Comparison of ENCODE assay signal across 8 cellular contexts in the genomic region with DNA sequence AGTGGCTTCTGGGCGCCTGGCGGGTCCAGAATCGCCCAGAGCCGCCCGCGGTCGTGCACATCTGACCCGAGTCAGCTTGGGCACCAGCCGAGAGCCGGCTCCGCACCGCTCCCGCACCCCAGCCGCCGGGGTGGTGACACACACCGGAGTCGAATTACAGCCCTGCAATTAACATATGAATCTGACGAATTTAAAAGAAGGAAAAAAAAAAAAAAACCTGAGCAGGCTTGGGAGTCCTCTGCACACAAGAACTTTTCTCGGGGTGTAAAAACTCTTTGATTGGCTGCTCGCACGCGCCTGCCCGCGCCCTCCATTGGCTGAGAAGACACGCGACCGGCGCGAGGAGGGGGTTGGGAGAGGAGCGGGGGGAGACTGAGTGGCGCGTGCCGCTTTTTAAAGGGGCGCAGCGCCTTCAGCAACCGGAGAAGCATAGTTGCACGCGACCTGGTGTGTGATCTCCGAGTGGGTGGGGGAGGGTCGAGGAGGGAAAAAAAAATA. TPM values are rescaled to one million over a fixed set of nuclear protein-coding genes. Genes with fewer than 3 reads are reported as not detected.
DNase-seq lines count a peak whose midpoint lies in the region; ATAC-seq and TF ChIP-seq lines count a peak whose summit lies in the region.

ATOH1 (plus strand) TSS at position 422 of the 498 bp plus-strand sequence. CDS start 174 bp downstream, outside the sequence.

- in situ Hi-C loops in gastrocnemius medialis (cut with MboI; ENCODE audit: low sequenced_read_pairs in 4 of 4): no loop called here

- DNase-seq in stimulated activated CD4-positive, alpha-beta T cell treated with anti-CD3 and anti-CD28 coated beads, Interleukin-15, amount 100 ng/mL, for 24 hours: peak; percentile 17
- no peak for DNase-seq in stimulated activated CD4-positive, alpha-beta T cell treated with anti-CD3 and anti-CD28 coated beads, Interleukin-12 subunit alpha, Interleukin-12 subunit beta, amount 100 ng/mL, for 4 hours
- DNase-seq in T1000 (lab: John Stamatoyannopoulos, UW) (peak; percentile 40), heart left ventricle (peak in 3 of 5 donors; percentile 31 to 64 (median 32)), gastrocnemius medialis (no peak), SW 1271 (lab: John Stamatoyannopoulos, UW) (no peak), MV-4-11 (lab: John Stamatoyannopoulos, UW) (no peak)
- no peak for DNase-seq in activated CD4-positive, alpha-beta T cell treated with anti-CD3 and anti-CD28 coated beads for 1 hour

- intact Hi-C loops in heart left ventricle (cut with DNase I) (no loop called here), gastrocnemius medialis (cut with DNase I; ENCODE audit: low total_unique reads) (no loop called here)

- ATAC-seq in heart left ventricle (peak; percentile 37 to 72 (median 60)), gastrocnemius medialis (no peak)

- no peak within 1 kb of the TSS for H3K27ac ChIP-seq in heart left ventricle
- no peak within 1 kb of the TSS for H3K27ac ChIP-seq in gastrocnemius medialis

- H3K27me3 ChIP-seq in heart left ventricle: peaks cover 31 to 88% (median 65%) of the 10 kb centered on the region in 9 donors
- H3K27me3 ChIP-seq in gastrocnemius medialis: peaks cover 77 to 85% (median 81%) of the 10 kb centered on the region in 3 donors

- no peaks in the 10 kb centered on the region for H3K9me3 ChIP-seq in heart left ventricle
- H3K9me3 ChIP-seq in gastrocnemius medialis: no peaks in the 10 kb centered on the region

- WGBS in heart left ventricle, 4 donors: 1% methylated on average over 40 of the region's 40 CpGs

- H3K36me3 ChIP-seq in heart left ventricle (no peaks in the 10 kb centered on the region), gastrocnemius medialis (no peaks in the 10 kb centered on the region)

- TF ChIP-seq CTCF in heart left ventricle (IDR thresholded peaks at IDR 0.05) (no peak), gastrocnemius medialis (IDR thresholded peaks at IDR 0.05 in 4 of 5, conservative IDR thresholded peaks at IDR 0.05 in 1 of 5) (no peak)

- no peak for TF ChIP-seq POLR2A in heart left ventricle (IDR thresholded peaks at IDR 0.05)
- TF ChIP-seq POLR2A in gastrocnemius medialis (IDR thresholded peaks at IDR 0.05): no peak

- H3K4me1 ChIP-seq in heart left ventricle: peaks cover 0 to 30% (median 12%) of the 10 kb centered on the region in 12 donors
- H3K4me1 ChIP-seq in gastrocnemius medialis: peaks cover 11 to 22% of the 10 kb centered on the region in 2 donors

- peak within 1 kb of the TSS; percentile 14 to 48 (median 34) for H3K4me3 ChIP-seq in heart left ventricle
- H3K4me3 ChIP-seq in gastrocnemius medialis: peak within 1 kb of the TSS; percentile 30 to 55 (median 42)

RNA-seq across cellular contexts. Expression of gene ATOH1, which starts in this region (rescaled TPM):
- total RNA-seq in heart left ventricle (not detected), gastrocnemius medialis (under 1 TPM in 1 of 4 donors, not detected in 3; 0.19 TPM)
- not detected for polyA plus RNA-seq in heart left ventricle

Comparison
In these comparisons a context has a peak if more than half of its experiments do, and no peak if none do; other contexts are left out.
1. DNase-seq: peak in stimulated activated CD4-positive, alpha-beta T cell treated with anti-CD3 and anti-CD28 coated beads, Interleukin-15, amount 100 ng/mL, for 24 hours (single experiment) and T1000 (single experiment); none in stimulated activated CD4-positive, alpha-beta T cell treated with anti-CD3 and anti-CD28 coated beads, Interleukin-12 subunit alpha, Interleukin-12 subunit beta, amount 100 ng/mL, for 4 hours (single experiment), gastrocnemius medialis (0 of 2), SW 1271 (0 of 2), MV-4-11 (single experiment) and activated CD4-positive, alpha-beta T cell treated with anti-CD3 and anti-CD28 coated beads for 1 hour (single experiment).
2. Peak in DNase-seq, ATAC-seq and H3K4me3 ChIP-seq in heart left ventricle; RNA of the gene not detected or under 1 TPM.